In genomic region chr20:62315773-62316172, GRCh38 we compare ENCODE assay signal across 21 cellular contexts. TPM values are rescaled to one million over a fixed set of nuclear protein-coding genes. Genes with fewer than 3 reads are reported as not detected.
DNase-seq lines count a peak whose midpoint lies in the region; ATAC-seq, FAIRE-seq and TF ChIP-seq lines count a peak whose summit lies in the region.
"Had no signal": no experiment of that assay in that cellular context is flagged by ENCODE, and none has a peak within 500 bp of the region (broad histone marks: within the 10 kb centered on the region; RNA-seq: fewer than 3 reads in every experiment).

No MANE protein-coding gene starts in this region.

- H3K9me3 ChIP-seq in A549: peaks cover 33% of the 10 kb centered on the region
- H3K9me3 ChIP-seq in Caco-2: peaks cover 17% of the 10 kb centered on the region
- H3K9me3 ChIP-seq in K562 (replicated peaks; ENCODE audit: control insufficient read depth, insufficient read depth, low read depth, low read length): no peaks in the 10 kb centered on the region
- H3K9me3 ChIP-seq: BLaER1, HAP-1 had no signal

- no peaks in the 10 kb centered on the region for H3K4me1 Mint-ChIP-seq in Caco-2 (ENCODE audit: low read depth, unreplicated experiment)
- H3K4me1 Mint-ChIP-seq: B cell, GM23338 had no signal

- H3K27me3 ChIP-seq in Caco-2 (replicated peaks; ENCODE audit: control insufficient read depth, insufficient read depth, low read length) (no peaks in the 10 kb centered on the region), K562 (ENCODE audit: control insufficient read depth in 2 of 2, insufficient read depth in 2 of 2, low read length in 2 of 2) (no peaks in the 10 kb centered on the region)
- H3K27me3 ChIP-seq: BLaER1 had no signal

- H3K4me2 ChIP-seq in A549 (no peak overlapping the region), K562 (ENCODE audit: insufficient read depth, low read length) (no peak overlapping the region)
- H3K4me2 ChIP-seq: BLaER1, GM23338 had no signal

- peaks cover 2% of the 10 kb centered on the region for H3K9me1 ChIP-seq in K562 (ENCODE audit: control insufficient read depth, insufficient read depth, low read length)

- H3K4me1 ChIP-seq in A549 (peaks cover 5% of the 10 kb centered on the region; the same call in 2 of the 3 replicates), Caco-2 (no peaks in the 10 kb centered on the region), K562 (replicated peaks in 1 of 2; ENCODE audit: control insufficient read depth in 2 of 2, insufficient read depth in 2 of 2, low read length in 2 of 2) (peaks cover 0 to 45% of the 10 kb centered on the region in 2 experiments; a peak in 2 of 5 replicates)
- H3K4me1 ChIP-seq: BLaER1, HAP-1 had no signal

- TF ChIP-seq RAD21 in A549 (conservative IDR thresholded peaks at IDR 0.05 in 1 of 2, IDR thresholded peaks at IDR 0.05 in 1 of 2) (no peak), K562 (CRISPR knock-in tag; conservative IDR thresholded peaks at IDR 0.05 in 1 of 2, IDR thresholded peaks at IDR 0.05 in 1 of 2) (no peak)

- no peak for FAIRE-seq in A549 (lab: Jason Lieb, UNC)
- FAIRE-seq in K562 (lab: Jason Lieb, UNC): no peak
- no peak for FAIRE-seq in urothelium cell line (lab: Jason Lieb, UNC)
- FAIRE-seq: GM12891, GM18507, H54 had no signal

- H2AFZ ChIP-seq in K562 (ENCODE audit: low read depth, low read length): no peak overlapping the region
- H2AFZ ChIP-seq: GM23338 had no signal

- POLR2A ChIA-PET in A549 (lab: Yijun Ruan, JAX): no interaction called here
- POLR2A ChIA-PET in Caco-2 (lab: Charles Lee): interaction anchor here (0.6 kb wide), 1 partner anchor 41 kb away, joined by 3 read pairs; no protein-coding TSS in a partner anchor
- POLR2A ChIA-PET in RWPE1 (lab: Yijun Ruan, JAX; ENCODE audit: low non-redundant PET): interaction anchor here (0.9 to 1.2 kb wide), 2 partner anchors 9 to 10 kb away, joined by 4 read pairs; no protein-coding TSS in a partner anchor
- POLR2A ChIA-PET in K562 (lab: Yijun Ruan, JAX): interaction anchor here (0.6 to 3.1 kb wide), 2 partner anchors 10 to 97 kb away, joined by 3 to 19 read pairs; no protein-coding TSS in a partner anchor

- TF ChIP-seq CTCF in A549 (IDR thresholded peaks at IDR 0.05) (no peak), Caco-2 (IDR thresholded peaks at IDR 0.05; ENCODE audit: insufficient read depth in 1 of 2, low read depth in 1 of 2, low read length in 1 of 2, severe bottlenecking in 1 of 2, unreplicated experiment in 1 of 2) (no peak), RWPE1 (conservative IDR thresholded peaks at IDR 0.05; ENCODE audit: low read depth) (no peak), K562 (IDR thresholded peaks at IDR 0.05 in 2 of 3, conservative IDR thresholded peaks at IDR 0.05 in 1 of 3; ENCODE audit: insufficient read depth in 2 of 3, low read depth in 1 of 3, low read length in 3 of 3) (no peak)

- no peak for TF ChIP-seq POLR2A in A549 (IDR thresholded peaks at IDR 0.05; ENCODE audit: low read length)
- TF ChIP-seq POLR2A in K562 (conservative IDR thresholded peaks at IDR 0.05): no peak

- H3K36me3 Mint-ChIP-seq in Caco-2 (ENCODE audit: insufficient read depth, unreplicated experiment): peaks cover 100% of the 10 kb centered on the region
- H3K36me3 Mint-ChIP-seq: CD4-positive, CD25-positive, alpha-beta regulatory T cell; CD8-positive, alpha-beta T cell had no signal

- H3K27ac Mint-ChIP-seq in Caco-2 (ENCODE audit: unreplicated experiment): peak overlapping the region; percentile 71
- H3K27ac Mint-ChIP-seq: B cell; CD4-positive, CD25-positive, alpha-beta regulatory T cell; CD8-positive, alpha-beta T cell; GM23338; HFFc6 had no signal

- no peaks in the 10 kb centered on the region for H3K27me3 Mint-ChIP-seq in Caco-2 (ENCODE audit: insufficient read depth, unreplicated experiment)
- H3K27me3 Mint-ChIP-seq: B cell; CD4-positive, CD25-positive, alpha-beta regulatory T cell had no signal

- CTCF ChIA-PET in A549 (lab: Yijun Ruan, JAX) (interaction anchor here (0.9 to 4.9 kb wide), 4 partner anchors 9 to 66 kb away, joined by 3 to 29 read pairs (median 13); partner anchors contain the start of gene ADRM1), Caco-2 (lab: Charles Lee) (interaction anchor here (1.1 kb wide), 1 partner anchor 66 kb away, joined by 3 read pairs; no protein-coding TSS in a partner anchor), RWPE1 (lab: Yijun Ruan, JAX) (interaction anchor here (0.6 to 3.1 kb wide), 6 partner anchors 10 to 875 kb away, joined by 3 to 16 read pairs (median 6); no protein-coding TSS in a partner anchor), K562 (lab: Yijun Ruan, JAX; ENCODE audit: low intra/inter-chr PET ratio) (no interaction called here)

- no peak overlapping the region for H3K9ac ChIP-seq in K562 (ENCODE audit: insufficient read depth in 1 of 2, low read depth in 2 of 2, low read length in 2 of 2)
- H3K9ac ChIP-seq: BLaER1 had no signal

- peak overlapping the region; percentile 31 for H3K4me3 Mint-ChIP-seq in Caco-2 (ENCODE audit: unreplicated experiment)
- H3K4me3 Mint-ChIP-seq: B cell; CD4-positive, CD25-positive, alpha-beta regulatory T cell; CD8-positive, alpha-beta T cell; GM23338; HFFc6 had no signal

- TF ChIP-seq EP300 in A549 (IDR thresholded peaks at IDR 0.05): no peak
- no peak for TF ChIP-seq EP300 in K562 (IDR thresholded peaks at IDR 0.05; ENCODE audit: low read length)

- ATAC-seq in A549 (no peak), K562 (no peak), HG03280 (IDR thresholded peaks at IDR 0.05; ENCODE audit: unreplicated experiment) (no peak)
- ATAC-seq: CD8-positive, alpha-beta T cell; GM23338 had no signal

- H3K79me2 ChIP-seq in K562 (ENCODE audit: control insufficient read depth, insufficient read depth, low read length): no peaks in the 10 kb centered on the region

- H3K9me3 Mint-ChIP-seq in Caco-2 (ENCODE audit: unreplicated experiment): no peaks in the 10 kb centered on the region
- H3K9me3 Mint-ChIP-seq: CD4-positive, CD25-positive, alpha-beta regulatory T cell; CD8-positive, alpha-beta T cell had no signal

- H3K36me3 ChIP-seq in Caco-2 (ENCODE audit: control insufficient read depth, insufficient read depth, low read length) (peaks cover 49% of the 10 kb centered on the region), K562 (ENCODE audit: control insufficient read depth, insufficient read depth, low read length) (peaks cover 90% of the 10 kb centered on the region; the same call in 2 of the 3 replicates)

- DNase-seq in A549 (ENCODE audit: low read depth in 1 of 2, low spot score in 1 of 2) (no peak), Caco-2 (no peak), RWPE1 (ENCODE audit: low spot score) (no peak), K562 (ENCODE audit: extremely low read depth in 1 of 4, low spot score in 3 of 4) (no peak), urothelium cell line (ENCODE audit: low spot score) (no peak)
- no peak for DNase-seq in stimulated activated CD8-positive, alpha-beta memory T cell treated with anti-CD3 and anti-CD28 coated beads, Interleukin-4, amount 100 ng/mL, for 48 hours
- DNase-seq: CD4-positive, CD25-positive, alpha-beta regulatory T cell; CD8-positive, alpha-beta T cell; DMS53; DMS79 treated with DMSO at 0.1 percent for 48 hours; GF-D8; HFFc6 had no signal

- WGBS in A549 (ENCODE audit: missing lambda C conversion rate): 100% methylated on average over 5 of the region's 12 CpGs
- 94% methylated on average over 6 of the region's 12 CpGs for WGBS in K562 (ENCODE audit: insufficient coverage, low coverage, missing lambda C conversion rate)

- H3K4me3 ChIP-seq in A549: peak overlapping the region; percentile 26; the same call in 1 of the 3 replicates
- H3K4me3 ChIP-seq in Caco-2 (ENCODE audit: low read depth, low read length): no peak overlapping the region
- no peak overlapping the region for H3K4me3 ChIP-seq in K562
- H3K4me3 ChIP-seq: BLaER1, GM23338, HAP-1 had no signal

- BruUV-seq in Caco-2 (replicated peaks; lab: Mats Ljungman, UMichigan) (no TSS peak), K562 (replicated peaks; lab: Mats Ljungman, UMichigan) (no TSS peak)

- intact Hi-C loops in Caco-2 (cut with micrococcal nuclease; ENCODE audit: unreplicated experiment) (no loop called here), K562 (cut with micrococcal nuclease) (no loop called here)

- in situ Hi-C loops in K562 (cut with MboI): no loop called here

- H4K20me1 ChIP-seq in K562 (replicated peaks; ENCODE audit: control insufficient read depth, insufficient read depth, low read length): no peaks in the 10 kb centered on the region
- H4K20me1 ChIP-seq: BLaER1 had no signal

- H3K27ac ChIP-seq in A549 (peak overlapping the region in 1 of 2 experiments; percentile 70; a peak in 3 of 6 replicates), RWPE1 (peak overlapping the region; percentile 87), K562 (ENCODE audit: extremely low read depth, low read depth, low read length) (no peak overlapping the region)
- H3K27ac ChIP-seq: BLaER1, C4-2B had no signal

RNA-seq across cellular contexts. Expression of gene ADRM1, which starts 13.0 kb away (rescaled TPM):
- polyA plus RNA-seq in A549 (2011; rRNA removed): 68.9 and 87.9 TPM in 2 replicates
- 217 and 255 TPM in 2 replicates for polyA plus RNA-seq in A549 (2012; cell fraction: cytosol; rRNA removed)
- polyA plus RNA-seq in A549 (2012; cell fraction: nucleus; rRNA removed): 249 and 328 TPM in 2 replicates
- polyA plus RNA-seq in A549 (2017; fragmentation: RNase III; extraction: RNeasy Plus Mini Kit Qiagen cat#74134 plus additional on column Dnase treatment): 121 to 131 TPM (median 130 TPM) in 3 replicates
- 56.0 and 59.2 TPM in 2 replicates for polyA minus RNA-seq in A549 (2011; rRNA and poly(A)+ RNA removed)
- total RNA-seq in Caco-2 (2022): 261 and 263 TPM in 2 replicates
- 21.6 and 87.3 TPM in 2 replicates for total RNA-seq in K562 (2011; cell fraction: chromatin; rRNA removed; ENCODE audit: low replicate concordance)
- 87.6 and 87.7 TPM in 2 replicates for total RNA-seq in K562 (2011; cell fraction: nucleolus; rRNA removed)
- 41.0 and 41.6 TPM in 2 replicates for total RNA-seq in K562 (2011; cell fraction: nucleoplasm; rRNA removed)
- total RNA-seq in K562 (2014; rRNA removed): 223 and 261 TPM in 2 replicates
- 22.5 and 32.1 TPM in 2 replicates for total RNA-seq in K562 (2014; rRNA removed; fragmentation: Illumina TruSeq; extraction: Trizol)
- total RNA-seq in K562 (2015; rRNA removed; fragmentation: Illumina TruSeq; extraction: Trizol): 125 and 136 TPM in 2 replicates
- 159 and 160 TPM in 2 replicates for total RNA-seq in K562 (2021)
- 57.6 and 67.4 TPM in 2 replicates for polyA plus RNA-seq in K562 (2011; rRNA removed)
- polyA plus RNA-seq in K562 (2011; cell fraction: cytosol; rRNA removed): 69.2 and 237 TPM in 2 replicates
- polyA plus RNA-seq in K562 (2011; cell fraction: nucleus; rRNA removed): 65.6 and 116 TPM in 2 replicates
- 109 and 153 TPM in 2 replicates for polyA plus RNA-seq in K562 (2012)
- 49.3 and 107 TPM in 2 replicates for polyA plus RNA-seq in K562 (2014; fragmentation: Illumina TruSeq; extraction: Trizol)
- 10 to 100 TPM in 1 of 2 experiments, 1 to 10 TPM in 1; 5.0 to 21.6 TPM for polyA plus RNA-seq in K562 (2014; fragmentation: Nextera tagmentation; extraction: Ambion mirVana)
- polyA plus RNA-seq in K562 (2014; rRNA removed): 192 and 201 TPM in 2 replicates
- polyA minus RNA-seq in K562 (2011; rRNA and poly(A)+ RNA removed): 16.1 and 32.6 TPM in 2 replicates
- 51.8 and 55.0 TPM in 2 replicates for polyA minus RNA-seq in K562 (2011; cell fraction: cytosol; rRNA and poly(A)+ RNA removed)
- polyA minus RNA-seq in K562 (2011; cell fraction: nucleus; rRNA and poly(A)+ RNA removed): 42.8 and 44.0 TPM in 2 replicates

RNA-seq across cellular contexts. Expression of gene LAMA5, which starts 51.3 kb away (rescaled TPM):
- 20.4 and 31.6 TPM in 2 replicates for polyA plus RNA-seq in A549 (2011; rRNA removed)
- polyA plus RNA-seq in A549 (2012; cell fraction: cytosol; rRNA removed): 91.5 and 122 TPM in 2 replicates
- polyA plus RNA-seq in A549 (2012; cell fraction: nucleus; rRNA removed): 829 and 950 TPM in 2 replicates
- 196 to 212 TPM (median 202 TPM) in 3 replicates for polyA plus RNA-seq in A549 (2017; fragmentation: RNase III; extraction: RNeasy Plus Mini Kit Qiagen cat#74134 plus additional on column Dnase treatment)
- polyA minus RNA-seq in A549 (2011; rRNA and poly(A)+ RNA removed): 26.9 and 28.7 TPM in 2 replicates
- 1,050 and 1,125 TPM in 2 replicates for total RNA-seq in Caco-2 (2022)
- 218 and 612 TPM in 2 replicates for total RNA-seq in K562 (2011; cell fraction: chromatin; rRNA removed; ENCODE audit: low replicate concordance)
- 256 and 378 TPM in 2 replicates for total RNA-seq in K562 (2011; cell fraction: nucleolus; rRNA removed)
- 206 and 238 TPM in 2 replicates for total RNA-seq in K562 (2011; cell fraction: nucleoplasm; rRNA removed)
- total RNA-seq in K562 (2014; rRNA removed): 26.4 and 38.3 TPM in 2 replicates
- 2.2 and 3.2 TPM in 2 replicates for total RNA-seq in K562 (2014; rRNA removed; fragmentation: Illumina TruSeq; extraction: Trizol)
- 11.3 and 11.7 TPM in 2 replicates for total RNA-seq in K562 (2015; rRNA removed; fragmentation: Illumina TruSeq; extraction: Trizol)
- 86.4 and 101 TPM in 2 replicates for total RNA-seq in K562 (2021)
- 4.4 and 10.0 TPM in 2 replicates for polyA plus RNA-seq in K562 (2011; rRNA removed)
- 3.9 and 11.1 TPM in 2 replicates for polyA plus RNA-seq in K562 (2011; cell fraction: cytosol; rRNA removed)
- 130 and 166 TPM in 2 replicates for polyA plus RNA-seq in K562 (2011; cell fraction: nucleus; rRNA removed)
- 49.7 and 63.1 TPM in 2 replicates for polyA plus RNA-seq in K562 (2012)
- polyA plus RNA-seq in K562 (2014; fragmentation: Illumina TruSeq; extraction: Trizol): 7.8 and 20.0 TPM in 2 replicates
- polyA plus RNA-seq in K562 (2014; fragmentation: Nextera tagmentation; extraction: Ambion mirVana): under 1 TPM; 0.31 to 0.48 TPM
- 60.2 and 67.3 TPM in 2 replicates for polyA plus RNA-seq in K562 (2014; rRNA removed)
- polyA minus RNA-seq in K562 (2011; rRNA and poly(A)+ RNA removed): 1.5 and 1.9 TPM in 2 replicates
- polyA minus RNA-seq in K562 (2011; cell fraction: cytosol; rRNA and poly(A)+ RNA removed): 11.0 and 21.3 TPM in 2 replicates
- 33.7 and 42.1 TPM in 2 replicates for polyA minus RNA-seq in K562 (2011; cell fraction: nucleus; rRNA and poly(A)+ RNA removed)
